1 cellular context compared by ENCODE assay signal in the genomic region with DNA sequence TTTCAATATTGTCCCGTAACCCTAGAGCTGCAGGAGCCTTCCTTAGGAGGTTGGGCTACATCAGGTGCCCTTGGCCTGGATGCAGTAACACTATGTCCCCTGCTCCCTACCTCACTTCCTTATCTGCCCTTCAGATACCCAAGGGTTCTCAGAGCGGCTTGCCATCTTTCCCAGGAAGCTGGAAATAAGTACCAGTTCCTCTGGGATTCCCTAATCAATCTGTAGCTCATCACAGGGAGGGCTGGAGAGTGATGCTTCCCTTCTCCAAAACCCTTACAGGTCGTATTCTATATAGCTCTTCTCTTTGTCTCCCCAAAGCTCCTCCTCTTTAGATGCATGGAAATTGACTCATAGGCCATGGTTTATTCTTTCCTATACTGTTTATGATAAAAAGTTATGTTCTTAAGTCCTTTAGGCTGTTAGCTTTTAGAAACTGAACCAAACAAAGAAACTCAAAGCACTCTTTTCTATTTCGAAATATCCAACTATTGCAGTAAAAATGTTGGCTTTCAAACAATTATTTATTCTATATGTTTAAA.
TF ChIP-seq lines count a peak whose summit lies in the region.

No MANE protein-coding gene starts in this region.

TF ChIP-seq in GM23338, 12 proteins besides CTCF, POLR2A, EP300 and RAD21 (continued from another document):
- TF ChIP-seq, protein P1, sequence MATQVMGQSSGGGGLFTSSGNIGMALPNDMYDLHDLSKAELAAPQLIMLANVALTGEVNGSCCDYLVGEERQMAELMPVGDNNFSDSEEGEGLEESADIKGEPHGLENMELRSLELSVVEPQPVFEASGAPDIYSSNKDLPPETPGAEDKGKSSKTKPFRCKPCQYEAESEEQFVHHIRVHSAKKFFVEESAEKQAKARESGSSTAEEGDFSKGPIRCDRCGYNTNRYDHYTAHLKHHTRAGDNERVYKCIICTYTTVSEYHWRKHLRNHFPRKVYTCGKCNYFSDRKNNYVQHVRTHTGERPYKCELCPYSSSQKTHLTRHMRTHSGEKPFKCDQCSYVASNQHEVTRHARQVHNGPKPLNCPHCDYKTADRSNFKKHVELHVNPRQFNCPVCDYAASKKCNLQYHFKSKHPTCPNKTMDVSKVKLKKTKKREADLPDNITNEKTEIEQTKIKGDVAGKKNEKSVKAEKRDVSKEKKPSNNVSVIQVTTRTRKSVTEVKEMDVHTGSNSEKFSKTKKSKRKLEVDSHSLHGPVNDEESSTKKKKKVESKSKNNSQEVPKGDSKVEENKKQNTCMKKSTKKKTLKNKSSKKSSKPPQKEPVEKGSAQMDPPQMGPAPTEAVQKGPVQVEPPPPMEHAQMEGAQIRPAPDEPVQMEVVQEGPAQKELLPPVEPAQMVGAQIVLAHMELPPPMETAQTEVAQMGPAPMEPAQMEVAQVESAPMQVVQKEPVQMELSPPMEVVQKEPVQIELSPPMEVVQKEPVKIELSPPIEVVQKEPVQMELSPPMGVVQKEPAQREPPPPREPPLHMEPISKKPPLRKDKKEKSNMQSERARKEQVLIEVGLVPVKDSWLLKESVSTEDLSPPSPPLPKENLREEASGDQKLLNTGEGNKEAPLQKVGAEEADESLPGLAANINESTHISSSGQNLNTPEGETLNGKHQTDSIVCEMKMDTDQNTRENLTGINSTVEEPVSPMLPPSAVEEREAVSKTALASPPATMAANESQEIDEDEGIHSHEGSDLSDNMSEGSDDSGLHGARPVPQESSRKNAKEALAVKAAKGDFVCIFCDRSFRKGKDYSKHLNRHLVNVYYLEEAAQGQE (IDR thresholded peaks at IDR 0.05; ENCODE audit: unreplicated experiment) = no peak
- TF ChIP-seq, protein P2, sequence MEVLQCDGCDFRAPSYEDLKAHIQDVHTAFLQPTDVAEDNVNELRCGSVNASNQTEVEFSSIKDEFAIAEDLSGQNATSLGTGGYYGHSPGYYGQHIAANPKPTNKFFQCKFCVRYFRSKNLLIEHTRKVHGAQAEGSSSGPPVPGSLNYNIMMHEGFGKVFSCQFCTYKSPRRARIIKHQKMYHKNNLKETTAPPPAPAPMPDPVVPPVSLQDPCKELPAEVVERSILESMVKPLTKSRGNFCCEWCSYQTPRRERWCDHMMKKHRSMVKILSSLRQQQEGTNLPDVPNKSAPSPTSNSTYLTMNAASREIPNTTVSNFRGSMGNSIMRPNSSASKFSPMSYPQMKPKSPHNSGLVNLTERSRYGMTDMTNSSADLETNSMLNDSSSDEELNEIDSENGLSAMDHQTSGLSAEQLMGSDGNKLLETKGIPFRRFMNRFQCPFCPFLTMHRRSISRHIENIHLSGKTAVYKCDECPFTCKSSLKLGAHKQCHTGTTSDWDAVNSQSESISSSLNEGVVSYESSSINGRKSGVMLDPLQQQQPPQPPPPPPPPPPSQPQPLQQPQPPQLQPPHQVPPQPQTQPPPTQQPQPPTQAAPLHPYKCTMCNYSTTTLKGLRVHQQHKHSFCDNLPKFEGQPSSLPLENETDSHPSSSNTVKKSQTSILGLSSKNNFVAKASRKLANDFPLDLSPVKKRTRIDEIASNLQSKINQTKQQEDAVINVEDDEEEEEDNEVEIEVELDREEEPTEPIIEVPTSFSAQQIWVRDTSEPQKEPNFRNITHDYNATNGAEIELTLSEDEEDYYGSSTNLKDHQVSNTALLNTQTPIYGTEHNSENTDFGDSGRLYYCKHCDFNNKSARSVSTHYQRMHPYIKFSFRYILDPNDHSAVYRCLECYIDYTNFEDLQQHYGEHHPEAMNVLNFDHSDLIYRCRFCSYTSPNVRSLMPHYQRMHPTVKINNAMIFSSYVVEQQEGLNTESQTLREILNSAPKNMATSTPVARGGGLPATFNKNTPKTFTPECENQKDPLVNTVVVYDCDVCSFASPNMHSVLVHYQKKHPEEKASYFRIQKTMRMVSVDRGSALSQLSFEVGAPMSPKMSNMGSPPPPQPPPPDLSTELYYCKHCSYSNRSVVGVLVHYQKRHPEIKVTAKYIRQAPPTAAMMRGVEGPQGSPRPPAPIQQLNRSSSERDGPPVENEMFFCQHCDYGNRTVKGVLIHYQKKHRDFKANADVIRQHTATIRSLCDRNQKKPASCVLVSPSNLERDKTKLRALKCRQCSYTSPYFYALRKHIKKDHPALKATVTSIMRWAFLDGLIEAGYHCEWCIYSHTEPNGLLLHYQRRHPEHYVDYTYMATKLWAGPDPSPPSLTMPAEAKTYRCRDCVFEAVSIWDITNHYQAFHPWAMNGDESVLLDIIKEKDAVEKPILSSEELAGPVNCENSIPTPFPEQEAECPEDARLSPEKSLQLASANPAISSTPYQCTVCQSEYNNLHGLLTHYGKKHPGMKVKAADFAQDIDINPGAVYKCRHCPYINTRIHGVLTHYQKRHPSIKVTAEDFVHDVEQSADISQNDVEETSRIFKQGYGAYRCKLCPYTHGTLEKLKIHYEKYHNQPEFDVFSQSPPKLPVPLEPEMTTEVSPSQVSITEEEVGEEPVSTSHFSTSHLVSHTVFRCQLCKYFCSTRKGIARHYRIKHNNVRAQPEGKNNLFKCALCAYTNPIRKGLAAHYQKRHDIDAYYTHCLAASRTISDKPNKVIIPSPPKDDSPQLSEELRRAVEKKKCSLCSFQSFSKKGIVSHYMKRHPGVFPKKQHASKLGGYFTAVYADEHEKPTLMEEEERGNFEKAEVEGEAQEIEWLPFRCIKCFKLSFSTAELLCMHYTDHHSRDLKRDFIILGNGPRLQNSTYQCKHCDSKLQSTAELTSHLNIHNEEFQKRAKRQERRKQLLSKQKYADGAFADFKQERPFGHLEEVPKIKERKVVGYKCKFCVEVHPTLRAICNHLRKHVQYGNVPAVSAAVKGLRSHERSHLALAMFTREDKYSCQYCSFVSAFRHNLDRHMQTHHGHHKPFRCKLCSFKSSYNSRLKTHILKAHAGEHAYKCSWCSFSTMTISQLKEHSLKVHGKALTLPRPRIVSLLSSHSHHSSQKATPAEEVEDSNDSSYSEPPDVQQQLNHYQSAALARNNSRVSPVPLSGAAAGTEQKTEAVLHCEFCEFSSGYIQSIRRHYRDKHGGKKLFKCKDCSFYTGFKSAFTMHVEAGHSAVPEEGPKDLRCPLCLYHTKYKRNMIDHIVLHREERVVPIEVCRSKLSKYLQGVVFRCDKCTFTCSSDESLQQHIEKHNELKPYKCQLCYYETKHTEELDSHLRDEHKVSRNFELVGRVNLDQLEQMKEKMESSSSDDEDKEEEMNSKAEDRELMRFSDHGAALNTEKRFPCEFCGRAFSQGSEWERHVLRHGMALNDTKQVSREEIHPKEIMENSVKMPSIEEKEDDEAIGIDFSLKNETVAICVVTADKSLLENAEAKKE (CRISPR knock-in tag; IDR thresholded peaks at IDR 0.05) = no peak
- TF ChIP-seq CREB1 (CRISPR knock-in tag; IDR thresholded peaks at IDR 0.05; ENCODE audit: low read depth) (no peak), EZH2 (IDR thresholded peaks at IDR 0.05; ENCODE audit: low read depth, unreplicated experiment) (no peak)
